In genomic region chr1:196861429-196861828, GRCh38 we compare ENCODE assay signal across 29 cellular contexts. TPM values are rescaled to one million over a fixed set of nuclear protein-coding genes. Genes with fewer than 3 reads are reported as not detected.
"Had no signal": no experiment of that assay in that cellular context is flagged by ENCODE, and none has a peak within 500 bp of the region (broad histone marks: within the 10 kb centered on the region; RNA-seq: fewer than 3 reads in every experiment).

No MANE protein-coding gene starts in this region.

- ATAC-seq: heart left ventricle; left colon; naive thymus-derived CD4-positive, alpha-beta T cell; right lobe of liver; stimulated activated effector memory CD8-positive, alpha-beta T cell treated with anti-CD3 and anti-CD28 coated beads, Interleukin-12 subunit alpha, Interleukin-12 subunit beta, amount 100 ng/mL, for 72 hours; stimulated activated naive CD8-positive, alpha-beta T cell treated with anti-CD3 and anti-CD28 coated beads, Interleukin-15, Interleukin-2, amounts not matched to agents 100 U/mL and 50 U/mL, for 24 hours; upper lobe of right lung had no signal

- H3K27me3 ChIP-seq: esophagus muscularis mucosa, heart left ventricle, right lobe of liver, suprapubic skin, thyroid gland, upper lobe of right lung, vagina had no signal

- H3K4me3 Mint-ChIP-seq: endodermal cell; naive thymus-derived CD4-positive, alpha-beta T cell; nephron progenitor cell; stimulated activated effector memory CD8-positive, alpha-beta T cell treated with anti-CD3 and anti-CD28 coated beads, Interleukin-12 subunit alpha, Interleukin-12 subunit beta, amount 100 ng/mL, for 72 hours had no signal

- H3K36me3 ChIP-seq: esophagus muscularis mucosa, heart left ventricle, prostate gland, right lobe of liver, suprapubic skin, thyroid gland, upper lobe of right lung, vagina had no signal

- H3K9ac ChIP-seq: parathyroid adenoma had no signal

- H3K27ac ChIP-seq: coronary artery, esophagus muscularis mucosa, heart left ventricle, parathyroid adenoma, prostate gland, right lobe of liver, suprapubic skin, thyroid gland, upper lobe of right lung, vagina had no signal

- H3K4me1 Mint-ChIP-seq: naive thymus-derived CD4-positive, alpha-beta T cell; nephron progenitor cell; stimulated activated effector memory CD8-positive, alpha-beta T cell treated with anti-CD3 and anti-CD28 coated beads, Interleukin-12 subunit alpha, Interleukin-12 subunit beta, amount 100 ng/mL, for 72 hours had no signal

- H3K79me2 ChIP-seq: parathyroid adenoma had no signal

- H3K4me1 ChIP-seq: esophagus muscularis mucosa, heart left ventricle, parathyroid adenoma, prostate gland, right lobe of liver, suprapubic skin, thyroid gland, upper lobe of right lung, vagina had no signal

- H3K36me3 Mint-ChIP-seq: naive thymus-derived CD4-positive, alpha-beta T cell; stimulated activated effector memory CD8-positive, alpha-beta T cell treated with anti-CD3 and anti-CD28 coated beads, Interleukin-12 subunit alpha, Interleukin-12 subunit beta, amount 100 ng/mL, for 72 hours had no signal

- H3K27ac Mint-ChIP-seq: endodermal cell; naive thymus-derived CD4-positive, alpha-beta T cell; nephron progenitor cell; stimulated activated effector memory CD8-positive, alpha-beta T cell treated with anti-CD3 and anti-CD28 coated beads, Interleukin-12 subunit alpha, Interleukin-12 subunit beta, amount 100 ng/mL, for 72 hours had no signal

- DNase-seq: effector CD4-positive, alpha-beta T cell; endodermal cell; heart left ventricle; hippocampal formation; left colon; naive thymus-derived CD4-positive, alpha-beta T cell; nephron progenitor cell; right lobe of liver; stimulated activated CD4-positive, alpha-beta T cell treated with anti-CD3 and anti-CD28 coated beads, Interleukin-4, amount 100 ng/mL, for 1 hour; stimulated activated CD8-positive, alpha-beta memory T cell treated with anti-CD3 and anti-CD28 coated beads, Interleukin-4, amount 100 ng/mL, for 48 hours; stimulated activated naive CD8-positive, alpha-beta T cell treated with anti-CD3 and anti-CD28 coated beads, Interleukin-15, Interleukin-2, amounts not matched to agents 100 U/mL and 50 U/mL, for 24 hours; thyroid gland; upper lobe of right lung had no signal

- H2AFZ ChIP-seq: parathyroid adenoma had no signal

- H3K4me3 ChIP-seq: coronary artery, esophagus muscularis mucosa, heart left ventricle, prostate gland, right lobe of liver, suprapubic skin, thyroid gland, upper lobe of right lung, vagina had no signal

- H3K9me3 Mint-ChIP-seq: nephron progenitor cell had no signal

- H3K9me3 ChIP-seq: prostate gland, right lobe of liver, thyroid gland, upper lobe of right lung, vagina had no signal

RNA-seq across cellular contexts. Expression of gene CFHR4, which starts 26.4 kb away (rescaled TPM):
- total RNA-seq: dermis microvascular lymphatic vessel endothelial cell; endodermal cell; endothelial cell of umbilical vein; esophagus muscularis mucosa; glomerular endothelial cell; heart left ventricle; kidney epithelial cell; left colon; lung microvascular endothelial cell; mesenteric fat pad; mononuclear cell; naive thymus-derived CD4-positive, alpha-beta T cell; omental fat pad; prostate gland; renal cortical epithelial cell; suprapubic skin; thyroid gland; upper lobe of right lung; vagina had no signal
- polyA plus RNA-seq: endothelial cell of umbilical vein; heart left ventricle; naive thymus-derived CD4-positive, alpha-beta T cell had no signal

RNA-seq across cellular contexts. Expression of gene CFHR1, which starts 41.9 kb away (rescaled TPM):
- total RNA-seq: dermis microvascular lymphatic vessel endothelial cell; endodermal cell; endothelial cell of umbilical vein; glomerular endothelial cell; kidney epithelial cell; left colon; lung microvascular endothelial cell; mononuclear cell; naive thymus-derived CD4-positive, alpha-beta T cell; prostate gland; renal cortical epithelial cell; thyroid gland; upper lobe of right lung; vagina had no signal
- polyA plus RNA-seq: heart left ventricle; naive thymus-derived CD4-positive, alpha-beta T cell had no signal
